11 cellular contexts compared by ENCODE assay signal in the genomic region with DNA sequence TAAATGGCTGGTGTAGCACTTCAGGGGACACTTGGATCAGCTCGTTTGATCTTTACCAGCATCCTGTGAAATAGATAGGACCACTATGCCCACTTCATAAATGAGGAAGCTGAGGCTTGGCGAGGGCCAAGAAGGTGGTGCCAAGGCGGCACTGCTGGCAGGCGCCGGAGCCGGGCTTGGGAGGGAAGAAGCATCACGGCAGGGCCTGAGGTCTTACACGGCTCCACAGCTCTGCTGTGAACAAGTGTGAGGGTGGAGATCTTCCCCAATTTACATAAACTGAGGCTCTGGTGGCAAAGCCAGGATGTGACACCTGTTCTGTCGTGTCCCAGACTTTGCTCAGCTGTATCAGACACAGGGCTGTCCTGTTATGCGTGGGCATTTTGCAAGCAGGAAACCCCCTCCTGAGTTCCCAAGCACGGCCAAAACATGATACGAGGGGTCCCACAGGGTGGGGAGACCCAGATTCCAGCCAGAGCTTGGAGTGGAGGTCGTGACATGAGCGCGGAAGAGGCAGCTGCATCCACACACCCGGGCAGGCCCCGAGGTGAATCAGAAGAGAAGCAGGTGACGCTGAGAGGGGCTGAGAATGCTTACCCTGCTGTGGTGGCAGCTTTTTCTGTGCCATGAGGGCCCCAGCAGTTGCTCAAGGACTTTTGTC.
DNase-seq lines count a peak whose midpoint lies in the region; ATAC-seq lines count a peak whose summit lies in the region.
"Had no signal": no experiment of that assay in that cellular context is flagged by ENCODE, and none has a peak within 500 bp of the region (broad histone marks: within the 10 kb centered on the region; RNA-seq: fewer than 3 reads in every experiment).

No MANE protein-coding gene starts in this region.

- peaks cover 0 to 2% (median 0%) of the 10 kb centered on the region in 7 donors for H3K9me3 Mint-ChIP-seq in naive B cell

- H3K27ac ChIP-seq in caudate nucleus (ENCODE audit: low read depth, low read length), result no peak overlapping the region

- H3K27me3 Mint-ChIP-seq in naive B cell, result no peaks in the 10 kb centered on the region

- H3K4me3 Mint-ChIP-seq in naive B cell, result peak overlapping the region; percentile 19 to 85 (median 62)

- no peaks in the 10 kb centered on the region for H3K36me3 Mint-ChIP-seq in naive B cell

- H3K4me1 Mint-ChIP-seq in naive B cell, result peaks cover 54 to 63% (median 55%) of the 10 kb centered on the region in 3 donors

- peak overlapping the region; percentile 90 to 97 (median 96) for H3K27ac Mint-ChIP-seq in naive B cell

- ATAC-seq in GM18517 (IDR thresholded peaks at IDR 0.05; ENCODE audit: unreplicated experiment), result peak; percentile 61
- peak; percentile 63 for ATAC-seq in GM21528 (IDR thresholded peaks at IDR 0.05; ENCODE audit: low FRiP score, unreplicated experiment)
- ATAC-seq in HG03439 (IDR thresholded peaks at IDR 0.05; ENCODE audit: unreplicated experiment), result peak; percentile 74
- ATAC-seq in naive B cell (ENCODE audit: low read depth in 2 of 2), result peak; percentile 77 to 78
- no peak for ATAC-seq in HG03469 (IDR thresholded peaks at IDR 0.05; ENCODE audit: unreplicated experiment)
- ATAC-seq: Panc1 had no signal

- DNase-seq in naive B cell (peak; percentile 63), T1000 (lab: John Stamatoyannopoulos, UW) (no peak), caudate nucleus (lab: John Stamatoyannopoulos, UW) (no peak)
- no peak for DNase-seq in stimulated activated CD4-positive, alpha-beta T cell treated with anti-CD3 and anti-CD28 coated beads, Interleukin-4, amount 100 ng/mL, for 1 hour
- DNase-seq: activated CD8-positive, alpha-beta memory T cell treated with anti-CD3 and anti-CD28 coated beads for 24 hours; aorta had no signal
